ENCODE assay signal across 1 cellular context in the genomic region with DNA sequence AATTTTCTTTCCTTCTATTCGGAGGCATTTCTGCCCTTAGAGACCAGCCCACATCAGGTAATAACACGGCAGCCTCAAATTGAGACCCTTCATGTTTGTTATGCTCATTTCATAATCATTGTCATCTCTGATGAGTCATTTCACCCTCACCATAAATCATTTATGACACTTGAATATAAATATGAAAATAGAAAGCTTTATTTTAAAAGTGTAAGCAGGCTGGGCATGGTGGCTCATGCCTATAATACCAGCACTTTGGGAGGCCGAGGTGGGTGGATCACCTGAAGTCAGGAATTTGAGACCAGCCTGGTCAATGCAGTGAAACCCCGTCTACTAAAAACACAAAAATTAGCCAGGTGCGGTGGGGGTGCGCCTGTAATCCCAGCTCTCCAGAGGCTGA.
TF ChIP-seq lines count a peak whose summit lies in the region.

No MANE protein-coding gene starts in this region.

TF ChIP-seq in SK-N-SH treated with all-trans-retinoic acid at 6 μM for 48 hours, 23 proteins besides CTCF, POLR2A, EP300 and RAD21 (continued from another document):
- TF ChIP-seq, protein P1, sequence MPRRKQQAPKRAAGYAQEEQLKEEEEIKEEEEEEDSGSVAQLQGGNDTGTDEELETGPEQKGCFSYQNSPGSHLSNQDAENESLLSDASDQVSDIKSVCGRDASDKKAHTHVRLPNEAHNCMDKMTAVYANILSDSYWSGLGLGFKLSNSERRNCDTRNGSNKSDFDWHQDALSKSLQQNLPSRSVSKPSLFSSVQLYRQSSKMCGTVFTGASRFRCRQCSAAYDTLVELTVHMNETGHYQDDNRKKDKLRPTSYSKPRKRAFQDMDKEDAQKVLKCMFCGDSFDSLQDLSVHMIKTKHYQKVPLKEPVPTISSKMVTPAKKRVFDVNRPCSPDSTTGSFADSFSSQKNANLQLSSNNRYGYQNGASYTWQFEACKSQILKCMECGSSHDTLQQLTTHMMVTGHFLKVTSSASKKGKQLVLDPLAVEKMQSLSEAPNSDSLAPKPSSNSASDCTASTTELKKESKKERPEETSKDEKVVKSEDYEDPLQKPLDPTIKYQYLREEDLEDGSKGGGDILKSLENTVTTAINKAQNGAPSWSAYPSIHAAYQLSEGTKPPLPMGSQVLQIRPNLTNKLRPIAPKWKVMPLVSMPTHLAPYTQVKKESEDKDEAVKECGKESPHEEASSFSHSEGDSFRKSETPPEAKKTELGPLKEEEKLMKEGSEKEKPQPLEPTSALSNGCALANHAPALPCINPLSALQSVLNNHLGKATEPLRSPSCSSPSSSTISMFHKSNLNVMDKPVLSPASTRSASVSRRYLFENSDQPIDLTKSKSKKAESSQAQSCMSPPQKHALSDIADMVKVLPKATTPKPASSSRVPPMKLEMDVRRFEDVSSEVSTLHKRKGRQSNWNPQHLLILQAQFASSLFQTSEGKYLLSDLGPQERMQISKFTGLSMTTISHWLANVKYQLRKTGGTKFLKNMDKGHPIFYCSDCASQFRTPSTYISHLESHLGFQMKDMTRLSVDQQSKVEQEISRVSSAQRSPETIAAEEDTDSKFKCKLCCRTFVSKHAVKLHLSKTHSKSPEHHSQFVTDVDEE (CRISPR knock-in tag; IDR thresholded peaks at IDR 0.05), result no peak
- no peak for TF ChIP-seq OSR1 (CRISPR knock-in tag; IDR thresholded peaks at IDR 0.05)
- no peak for TF ChIP-seq SNAI2 (CRISPR knock-in tag; IDR thresholded peaks at IDR 0.05)
- no peak for TF ChIP-seq ZNF565 (CRISPR knock-in tag; conservative IDR thresholded peaks at IDR 0.05; ENCODE audit: low read depth)
